21 cellular contexts compared by ENCODE assay signal in genomic region chr7:21504021-21504420, GRCh38. TPM values are rescaled to one million over a fixed set of nuclear protein-coding genes. Genes with fewer than 3 reads are reported as not detected.
DNase-seq lines count a peak whose midpoint lies in the region; ATAC-seq, FAIRE-seq and TF ChIP-seq lines count a peak whose summit lies in the region.
"Had no signal": no experiment of that assay in that cellular context is flagged by ENCODE, and none has a peak within 500 bp of the region (broad histone marks: within the 10 kb centered on the region; RNA-seq: fewer than 3 reads in every experiment).

No MANE protein-coding gene starts in this region.

- POLR2A ChIA-PET in PC-3 (lab: Charles Lee; ENCODE audit: unreplicated experiment), result no interaction called here

- H3K9me3 ChIP-seq in PC-3 (ENCODE audit: low read length) (no peaks in the 10 kb centered on the region), left lung (no peaks in the 10 kb centered on the region), right atrium auricular region (no peaks in the 10 kb centered on the region)

- H3K4me1 Mint-ChIP-seq in activated naive CD4-positive, alpha-beta T cell treated with anti-CD3 and anti-CD28 coated beads for 36 hours (ENCODE audit: low read depth), result no peaks in the 10 kb centered on the region

- H3K79me2 ChIP-seq in PC-3 (ENCODE audit: low read length), result no peaks in the 10 kb centered on the region

- H3K4me3 ChIP-seq in PC-3 (ENCODE audit: low read length) (no peak overlapping the region), left lung (no peak overlapping the region), right atrium auricular region (no peak overlapping the region)
- H3K4me3 ChIP-seq: ovary, skin epidermis had no signal

- H3K36me3 ChIP-seq in PC-3 (ENCODE audit: low read depth, low read length) (no peaks in the 10 kb centered on the region), left lung (no peaks in the 10 kb centered on the region), right atrium auricular region (no peaks in the 10 kb centered on the region)
- H3K36me3 ChIP-seq: ovary had no signal

- no TSS peak for BruUV-seq in PC-3 (replicated peaks; lab: Mats Ljungman, UMichigan)

- peaks cover 19% of the 10 kb centered on the region for H3K9me3 Mint-ChIP-seq in activated naive CD4-positive, alpha-beta T cell treated with anti-CD3 and anti-CD28 coated beads for 36 hours
- H3K9me3 Mint-ChIP-seq: HFFc6 had no signal

- no peak overlapping the region for H2AFZ ChIP-seq in PC-3 (ENCODE audit: low read length)

- intact Hi-C loops in PC-3 (cut with micrococcal nuclease), result loop anchor here (10.0 kb wide), 2 partner anchors 581 to 729 kb away; no protein-coding TSS in a partner anchor
- intact Hi-C loops in left lung (cut with DNase I), result no loop called here
- intact Hi-C loops in activated naive CD4-positive, alpha-beta T cell treated with anti-CD3 and anti-CD28 coated beads for 36 hours (cut with micrococcal nuclease), result loop anchor here (10.0 kb wide), 1 partner anchor 719 kb away; the partner anchor contains the start of gene SP8

- peak; percentile 94 for DNase-seq in DMS53 (lab: John Stamatoyannopoulos, UW)
- DNase-seq in NCI-H1105 treated with DMSO at 0.1 percent for 48 hours (lab: John Stamatoyannopoulos, UW), result peak; percentile 33
- DNase-seq in PC-3, result peak; percentile 63
- DNase-seq in left lung, result no peak
- DNase-seq in urothelium cell line (ENCODE audit: low spot score), result no peak
- DNase-seq in activated naive CD4-positive, alpha-beta T cell treated with anti-CD3 and anti-CD28 coated beads for 36 hours, result no peak
- DNase-seq in right atrium auricular region (ENCODE audit: low spot score), result no peak
- no peak for DNase-seq in NCI-H82 treated with DMSO at 0.1 percent for 48 hours (lab: John Stamatoyannopoulos, UW; ENCODE audit: unreplicated experiment)
- DNase-seq: CD8-positive, alpha-beta memory T cell; effector CD4-positive, alpha-beta T cell; HFFc6; naive B cell; NCI-H1436 treated with DMSO at 0.1 percent for 48 hours; NCI-H446 treated with DMSO at 0.1 percent for 48 hours; ovary; SHP77; stimulated activated CD4-positive, alpha-beta T cell treated with anti-CD3 and anti-CD28 coated beads, Interleukin-4, amount 100 ng/mL, for 4 hours had no signal

- H3K4me3 Mint-ChIP-seq in activated naive CD4-positive, alpha-beta T cell treated with anti-CD3 and anti-CD28 coated beads for 36 hours, result no peak overlapping the region
- H3K4me3 Mint-ChIP-seq: CD8-positive, alpha-beta memory T cell; HFFc6; naive B cell; T-helper 2 cell treated with Interferon-gamma antibody and Interleukin-4, amounts not matched to agents 5 μg/mL and 100 μg/mL, for 36 hours had no signal

- no peak overlapping the region for H3K27ac Mint-ChIP-seq in activated naive CD4-positive, alpha-beta T cell treated with anti-CD3 and anti-CD28 coated beads for 36 hours
- H3K27ac Mint-ChIP-seq: HFFc6; T-helper 2 cell treated with Interferon-gamma antibody and Interleukin-4, amounts not matched to agents 5 μg/mL and 100 μg/mL, for 36 hours had no signal

- CTCF ChIA-PET in PC-3 (lab: Charles Lee), result no interaction called here
- CTCF ChIA-PET in activated naive CD4-positive, alpha-beta T cell treated with anti-CD3 and anti-CD28 coated beads for 36 hours (lab: Charles Lee), result no interaction called here

- no peak overlapping the region for H3K4me2 ChIP-seq in PC-3 (ENCODE audit: low read length)

- no peaks in the 10 kb centered on the region for H4K20me1 ChIP-seq in PC-3 (ENCODE audit: low read length)

- H3K4me1 ChIP-seq in PC-3 (ENCODE audit: insufficient read depth, low read length) (peaks cover 5% of the 10 kb centered on the region; the same call in 1 of the 2 replicates), left lung (no peaks in the 10 kb centered on the region), right atrium auricular region (no peaks in the 10 kb centered on the region)

- FAIRE-seq in urothelium cell line (lab: Jason Lieb, UNC), result no peak
- FAIRE-seq: G401.6 had no signal

- H3K27me3 Mint-ChIP-seq in activated naive CD4-positive, alpha-beta T cell treated with anti-CD3 and anti-CD28 coated beads for 36 hours (ENCODE audit: low read depth), result no peaks in the 10 kb centered on the region
- H3K27me3 Mint-ChIP-seq: CD8-positive, alpha-beta memory T cell; naive B cell had no signal

- H3F3A ChIP-seq in PC-3 (ENCODE audit: low read length, unreplicated experiment), result no peaks in the 10 kb centered on the region

- H3K9me2 ChIP-seq in PC-3 (replicated peaks; ENCODE audit: low read length), result no peaks in the 10 kb centered on the region

- H3K27ac ChIP-seq in PC-3 (ENCODE audit: low read length) (no peak overlapping the region), left lung (no peak overlapping the region), right atrium auricular region (no peak overlapping the region)
- H3K27ac ChIP-seq: ovary, skin epidermis had no signal

- no peak for TF ChIP-seq CTCF in PC-3 (conservative IDR thresholded peaks at IDR 0.05; ENCODE audit: low read depth, low read length)
- TF ChIP-seq CTCF in left lung (IDR thresholded peaks at IDR 0.05), result no peak
- no peak for TF ChIP-seq CTCF in right atrium auricular region (IDR thresholded peaks at IDR 0.05)

- H3K27me3 ChIP-seq in PC-3 (ENCODE audit: low read length), result no peaks in the 10 kb centered on the region
- no peaks in the 10 kb centered on the region for H3K27me3 ChIP-seq in left lung
- no peaks in the 10 kb centered on the region for H3K27me3 ChIP-seq in right atrium auricular region
- H3K27me3 ChIP-seq: ovary had no signal

- H3K9ac ChIP-seq in PC-3 (ENCODE audit: low read length), result no peak overlapping the region

- ATAC-seq in PC-3, result peak; percentile 35; the same call in 1 of the 2 replicates
- peak; percentile 46 for ATAC-seq in left lung
- ATAC-seq: activated CD4-positive, CD25-positive, alpha-beta regulatory T cell treated with anti-CD3 and anti-CD28 coated beads, Interleukin-2, amount 50 U/mL, for 24 hours had no signal

- peaks cover 71% of the 10 kb centered on the region for H3K36me3 Mint-ChIP-seq in activated naive CD4-positive, alpha-beta T cell treated with anti-CD3 and anti-CD28 coated beads for 36 hours (ENCODE audit: low read depth)

RNA-seq across cellular contexts. Expression of gene DNAH11, which starts 38.8 kb away (rescaled TPM):
- 1.6 and 5.2 TPM in 2 replicates for total RNA-seq in PC-3 (2014; rRNA removed)
- total RNA-seq in left lung, result 1 to 10 TPM; 2.8 to 5.1 TPM
- total RNA-seq in activated naive CD4-positive, alpha-beta T cell treated with anti-CD3 and anti-CD28 coated beads for 36 hours, result under 1 TPM; 0.02 TPM
- 1 to 10 TPM; 2.8 to 3.5 TPM for total RNA-seq in right atrium auricular region

Comparison
In these comparisons a context has a peak if more than half of its experiments do, and no peak if none do; other contexts are left out.
1. DNase-seq: peak in DMS53 (single experiment), NCI-H1105 treated with DMSO at 0.1 percent for 48 hours (single experiment) and PC-3 (single experiment); none in left lung (0 of 2), urothelium cell line (single experiment), activated naive CD4-positive, alpha-beta T cell treated with anti-CD3 and anti-CD28 coated beads for 36 hours (single experiment), right atrium auricular region (single experiment) and NCI-H82 treated with DMSO at 0.1 percent for 48 hours (single experiment).
2. intact Hi-C loops: an anchor here in PC-3 (10.0 kb wide) and activated naive CD4-positive, alpha-beta T cell treated with anti-CD3 and anti-CD28 coated beads for 36 hours (10.0 kb wide); none called in left lung.